Comparison of ENCODE assay signal across 8 cellular contexts in the genomic region with DNA sequence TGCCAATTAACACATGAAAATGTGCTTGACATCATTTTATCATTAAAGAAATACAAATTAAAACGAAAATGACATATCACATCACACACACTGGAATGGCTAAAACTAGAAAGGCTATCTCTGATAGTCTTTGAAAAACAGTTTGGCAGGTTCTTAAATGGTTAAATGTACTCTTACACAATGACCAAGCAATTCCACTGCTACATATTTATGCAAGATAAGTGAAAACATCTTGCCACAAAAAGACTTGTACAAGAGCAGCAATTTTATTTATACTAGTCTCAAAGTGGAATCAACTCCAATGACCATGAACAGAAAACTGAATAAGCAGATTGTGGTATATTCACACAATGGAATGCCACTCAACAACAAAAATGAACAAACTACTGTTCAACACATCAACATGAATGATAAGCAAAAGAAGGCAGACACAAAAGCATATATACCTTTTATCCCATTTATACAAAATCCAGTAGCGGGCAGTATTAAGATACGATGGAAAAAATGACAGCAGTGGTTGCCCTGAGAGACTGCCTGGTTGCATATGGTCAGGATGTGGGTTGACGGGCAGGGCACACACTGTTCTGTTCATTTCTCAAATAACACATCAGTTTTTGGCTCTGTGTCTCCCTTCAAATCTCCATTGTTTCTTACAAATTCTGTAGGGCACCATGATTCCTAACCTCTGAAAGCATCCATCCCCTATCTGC. TPM values are rescaled to one million over a fixed set of nuclear protein-coding genes. Genes with fewer than 3 reads are reported as not detected.
DNase-seq lines count a peak whose midpoint lies in the region; ATAC-seq lines count a peak whose summit lies in the region.

No MANE protein-coding gene starts in this region.

- H3K27ac Mint-ChIP-seq in activated T-helper 2 cell treated with anti-CD3 and anti-CD28 coated beads, Interferon-gamma antibody, Interleukin-2, Interleukin-4, amounts not matched to agents 10 μg/mL and 5 μg/mL and 100 μg/mL, durations not matched to agents 14 hours and 24 hours and 36 hours: peak overlapping the region; percentile 85

- H3K36me3 Mint-ChIP-seq in activated T-helper 2 cell treated with anti-CD3 and anti-CD28 coated beads, Interferon-gamma antibody, Interleukin-2, Interleukin-4, amounts not matched to agents 10 μg/mL and 5 μg/mL and 100 μg/mL, durations not matched to agents 14 hours and 24 hours and 36 hours (ENCODE audit: low read depth): peaks cover 89% of the 10 kb centered on the region

- intact Hi-C loops in activated T-helper 2 cell treated with anti-CD3 and anti-CD28 coated beads, Interferon-gamma antibody, Interleukin-2, Interleukin-4, amounts not matched to agents 10 μg/mL and 5 μg/mL and 100 μg/mL, durations not matched to agents 14 hours and 24 hours and 36 hours (cut with micrococcal nuclease): loop anchor here (1.0 to 10.0 kb wide), 7 partner anchors 25 to 353 kb away; partner anchors contain the start of gene SP100

- peaks cover 7% of the 10 kb centered on the region for H3K9me3 Mint-ChIP-seq in activated T-helper 2 cell treated with anti-CD3 and anti-CD28 coated beads, Interferon-gamma antibody, Interleukin-2, Interleukin-4, amounts not matched to agents 10 μg/mL and 5 μg/mL and 100 μg/mL, durations not matched to agents 14 hours and 24 hours and 36 hours

- H3K4me3 Mint-ChIP-seq in activated T-helper 2 cell treated with anti-CD3 and anti-CD28 coated beads, Interferon-gamma antibody, Interleukin-2, Interleukin-4, amounts not matched to agents 10 μg/mL and 5 μg/mL and 100 μg/mL, durations not matched to agents 14 hours and 24 hours and 36 hours (ENCODE audit: low read depth): peak overlapping the region; percentile 46

- ATAC-seq in GM18909 (IDR thresholded peaks at IDR 0.05; ENCODE audit: poor library complexity, unreplicated experiment) (peak; percentile 74), HG03439 (IDR thresholded peaks at IDR 0.05; ENCODE audit: unreplicated experiment) (peak; percentile 53)

- H3K4me1 Mint-ChIP-seq in activated T-helper 2 cell treated with anti-CD3 and anti-CD28 coated beads, Interferon-gamma antibody, Interleukin-2, Interleukin-4, amounts not matched to agents 10 μg/mL and 5 μg/mL and 100 μg/mL, durations not matched to agents 14 hours and 24 hours and 36 hours (ENCODE audit: low read depth): peaks cover 50% of the 10 kb centered on the region

- H3K27me3 Mint-ChIP-seq in activated T-helper 2 cell treated with anti-CD3 and anti-CD28 coated beads, Interferon-gamma antibody, Interleukin-2, Interleukin-4, amounts not matched to agents 10 μg/mL and 5 μg/mL and 100 μg/mL, durations not matched to agents 14 hours and 24 hours and 36 hours (ENCODE audit: low read depth): no peaks in the 10 kb centered on the region

- peak; percentile 48 for DNase-seq in activated T-helper 2 cell treated with anti-CD3 and anti-CD28 coated beads, Interferon-gamma antibody, Interleukin-2, Interleukin-4, amounts not matched to agents 10 μg/mL and 5 μg/mL and 100 μg/mL, durations not matched to agents 14 hours and 24 hours and 36 hours (ENCODE audit: low spot score)
- DNase-seq in lung microvascular endothelial cell (ENCODE audit: low read depth in 2 of 2) (peak; percentile 63 to 90), T1000 (lab: John Stamatoyannopoulos, UW) (no peak), 8988T (no peak), inferior parietal cortex (ENCODE audit: extremely low spot score) (no peak), LoVo (ENCODE audit: low spot score) (no peak)

RNA-seq across cellular contexts. Expression of gene SP100, which starts 25.3 kb away (rescaled TPM):
- total RNA-seq in activated T-helper 2 cell treated with anti-CD3 and anti-CD28 coated beads, Interferon-gamma antibody, Interleukin-2, Interleukin-4, amounts not matched to agents 10 μg/mL and 5 μg/mL and 100 μg/mL, durations not matched to agents 14 hours and 24 hours and 36 hours: 153 and 158 TPM in 2 replicates
- 64.9 and 77.8 TPM in 2 replicates for total RNA-seq in lung microvascular endothelial cell

Comparison
In these comparisons a context has a peak if more than half of its experiments do, and no peak if none do; other contexts are left out.
1. DNase-seq: peak in activated T-helper 2 cell treated with anti-CD3 and anti-CD28 coated beads, Interferon-gamma antibody, Interleukin-2, Interleukin-4, amounts not matched to agents 10 μg/mL and 5 μg/mL and 100 μg/mL, durations not matched to agents 14 hours and 24 hours and 36 hours (single experiment) and lung microvascular endothelial cell (2 of 2); none in T1000 (single experiment), 8988T (single experiment), inferior parietal cortex (single experiment) and LoVo (single experiment).